19 cellular contexts compared by ENCODE assay signal in genomic region chr11:69489746-69490365, GRCh38. TPM values are rescaled to one million over a fixed set of nuclear protein-coding genes. Genes with fewer than 3 reads are reported as not detected.
DNase-seq lines count a peak whose midpoint lies in the region; ATAC-seq and TF ChIP-seq lines count a peak whose summit lies in the region.
"Had no signal": no experiment of that assay in that cellular context is flagged by ENCODE, and none has a peak within 500 bp of the region (broad histone marks: within the 10 kb centered on the region; RNA-seq: fewer than 3 reads in every experiment).

No MANE protein-coding gene starts in this region.

- H2BK12ac ChIP-seq in neuronal stem cell (ENCODE audit: low read length), result no peak overlapping the region

- intact Hi-C loops in Right ventricle myocardium superior (cut with DNase I) (no loop called here), left ventricle myocardium superior (cut with micrococcal nuclease) (no loop called here), aorta (cut with DNase I) (no loop called here), esophagus muscularis mucosa (cut with DNase I) (no loop called here)

- H3K36me3 ChIP-seq in neuronal stem cell (replicated peaks in 1 of 2; ENCODE audit: control insufficient read depth in 2 of 2, insufficient read depth in 2 of 2, low read length in 2 of 2) (no peaks in the 10 kb centered on the region), aorta (ENCODE audit: control insufficient read depth in 1 of 2, insufficient read depth in 2 of 2, low read length in 1 of 2) (no peaks in the 10 kb centered on the region), esophagus muscularis mucosa (no peaks in the 10 kb centered on the region)
- H3K36me3 ChIP-seq: BLaER1 had no signal

- H3K79me1 ChIP-seq in neuronal stem cell (ENCODE audit: low read depth, low read length), result no peaks in the 10 kb centered on the region

- no peak overlapping the region for H3K23ac ChIP-seq in neuronal stem cell (ENCODE audit: low read depth, low read length, poor library complexity)

- H2BK5ac ChIP-seq in neuronal stem cell (ENCODE audit: low read length), result peak overlapping the region; percentile 68

- H3K4me3 ChIP-seq in neuronal stem cell (ENCODE audit: low read length in 2 of 2), result no peak overlapping the region
- no peak overlapping the region for H3K4me3 ChIP-seq in aorta (ENCODE audit: low read length in 2 of 2)
- no peak overlapping the region for H3K4me3 ChIP-seq in esophagus muscularis mucosa
- no peak overlapping the region for H3K4me3 ChIP-seq in foreskin fibroblast (ENCODE audit: low read depth in 1 of 2, low read length in 2 of 2)
- H3K4me3 ChIP-seq: BLaER1 had no signal

- H2AK5ac ChIP-seq in neuronal stem cell (ENCODE audit: low read depth, low read length), result peak overlapping the region; percentile 90

- H3K9me3 ChIP-seq in neuronal stem cell (replicated peaks in 1 of 2; ENCODE audit: control insufficient read depth in 2 of 2, insufficient read depth in 1 of 2, low read depth in 1 of 2, low read length in 2 of 2) (no peaks in the 10 kb centered on the region), aorta (ENCODE audit: control insufficient read depth, low read length) (no peaks in the 10 kb centered on the region), esophagus muscularis mucosa (no peaks in the 10 kb centered on the region)
- H3K9me3 ChIP-seq: BLaER1 had no signal

- no peak overlapping the region for H3K4ac ChIP-seq in neuronal stem cell (ENCODE audit: low read length)

- H4K91ac ChIP-seq in neuronal stem cell (ENCODE audit: low read depth, low read length, poor library complexity), result no peak overlapping the region

- DNase-seq in Right ventricle myocardium superior (peak; percentile 33), left ventricle myocardium superior (peak; percentile 28), neuronal stem cell (ENCODE audit: low spot score) (no peak), aorta (peak; percentile 33 to 61), esophagus muscularis mucosa (ENCODE audit: extremely low spot score) (no peak), DMS 273 treated with DMSO at 0.1 percent for 48 hours (lab: John Stamatoyannopoulos, UW) (no peak), foreskin fibroblast (no peak)
- DNase-seq: CD4-positive, alpha-beta T cell; COR-L47; DMS79 treated with DMSO at 0.1 percent for 48 hours; Karpas-422; NCI-H187; NCI-H446; NCI-H526; SHP77 treated with DMSO at 0.1 percent for 48 hours had no signal

- peak overlapping the region; percentile 94 for H3K14ac ChIP-seq in neuronal stem cell (ENCODE audit: low read length)

- H4K8ac ChIP-seq in neuronal stem cell (ENCODE audit: low read depth, low read length), result no peak overlapping the region

- peak overlapping the region; percentile 99 for H2BK15ac ChIP-seq in neuronal stem cell (ENCODE audit: low read length)

- H3K18ac ChIP-seq in neuronal stem cell (ENCODE audit: low read length), result peak overlapping the region; percentile 81

- H3K27me3 ChIP-seq in neuronal stem cell (ENCODE audit: control insufficient read depth in 3 of 3, insufficient read depth in 3 of 3, low read depth in 1 of 3, low read length in 3 of 3) (no peaks in the 10 kb centered on the region), aorta (ENCODE audit: control insufficient read depth in 1 of 2, insufficient read depth in 2 of 2, low read length in 1 of 2) (no peaks in the 10 kb centered on the region), esophagus muscularis mucosa (no peaks in the 10 kb centered on the region)
- H3K27me3 ChIP-seq: BLaER1 had no signal

- peak overlapping the region; percentile 69 for H2BK120ac ChIP-seq in neuronal stem cell (ENCODE audit: low read depth, low read length)

- TF ChIP-seq CTCF in esophagus muscularis mucosa (IDR thresholded peaks at IDR 0.05), result no peak
- TF ChIP-seq CTCF in foreskin fibroblast (IDR thresholded peaks at IDR 0.05; ENCODE audit: low read depth, low read length), result no peak

- no peak overlapping the region for H2AFZ ChIP-seq in neuronal stem cell (ENCODE audit: low read length)

- H3K27ac ChIP-seq in neuronal stem cell (replicated peaks; ENCODE audit: low read length) (no peak overlapping the region), aorta (ENCODE audit: low read depth in 1 of 2, low read length in 2 of 2) (no peak overlapping the region), esophagus muscularis mucosa (replicated peaks in 1 of 4) (peak overlapping the region in 1 of 4 donors; percentile 51)
- H3K27ac ChIP-seq: BLaER1 had no signal

- TF ChIP-seq POLR2A in esophagus muscularis mucosa (IDR thresholded peaks at IDR 0.05; ENCODE audit: low read depth), result no peak

- TF ChIP-seq EP300 in esophagus muscularis mucosa (IDR thresholded peaks at IDR 0.05), result no peak

- WGBS in neuronal stem cell (ENCODE audit: extremely low coverage in 2 of 2, insufficient read length in 2 of 2, insufficient replicate concordance in 1 of 2), 2 donors, result no CpG with 5 or more reads among the region's 11 CpGs
- 79 to 83% methylated on average over 11 of the region's 11 CpGs for WGBS in aorta, 2 donors
- 100% methylated on average over 7 of the region's 11 CpGs for whole genome bisulfite sequencing in esophagus muscularis mucosa

- H3K9ac ChIP-seq in neuronal stem cell (ENCODE audit: low read depth, low read length, poor library complexity), result no peak overlapping the region
- H3K9ac ChIP-seq: BLaER1 had no signal

- H3K4me2 ChIP-seq in neuronal stem cell (ENCODE audit: insufficient read depth, low read length, poor library complexity, severe bottlenecking), result no peak overlapping the region
- H3K4me2 ChIP-seq: BLaER1 had no signal

- ATAC-seq in Right ventricle myocardium superior (ENCODE audit: poor library complexity) (peak; percentile 11), left ventricle myocardium superior (peak; percentile 2), aorta (ENCODE audit: low FRiP score) (no peak)

- H3K4me1 ChIP-seq in neuronal stem cell (ENCODE audit: control insufficient read depth in 2 of 2, insufficient read depth in 1 of 2, low read depth in 1 of 2, low read length in 2 of 2), result peaks cover 8 to 18% of the 10 kb centered on the region in 2 donors
- H3K4me1 ChIP-seq in aorta (ENCODE audit: control insufficient read depth in 1 of 2, insufficient read depth in 2 of 2, low read length in 2 of 2), result no peaks in the 10 kb centered on the region
- peaks cover 26 to 38% (median 31%) of the 10 kb centered on the region in 4 donors for H3K4me1 ChIP-seq in esophagus muscularis mucosa
- H3K4me1 ChIP-seq: BLaER1 had no signal

RNA-seq across cellular contexts. Expression of gene LINC01488, which starts 8.4 kb away (rescaled TPM):
- total RNA-seq in Right ventricle myocardium superior, result 0.22 TPM
- total RNA-seq in left ventricle myocardium superior, result not detected
- 0.06 TPM for polyA plus RNA-seq in neuronal stem cell (2013, experiment 1 of 2)
- polyA plus RNA-seq in neuronal stem cell (2013, experiment 2 of 2), result 0.01 TPM
- not detected for total RNA-seq in aorta
- polyA plus RNA-seq in aorta, result not detected
- not detected for total RNA-seq in esophagus muscularis mucosa
- total RNA-seq: CD4-positive, alpha-beta T cell; H7; M059J; RPMI7951 had no signal

Comparison
In these comparisons a context has a peak if more than half of its experiments do, and no peak if none do; other contexts are left out.
1. DNase-seq: peak in Right ventricle myocardium superior (single experiment), left ventricle myocardium superior (single experiment) and aorta (2 of 2); none in neuronal stem cell (single experiment), esophagus muscularis mucosa (single experiment), DMS 273 treated with DMSO at 0.1 percent for 48 hours (single experiment) and foreskin fibroblast (0 of 2).